8 cellular contexts compared by ENCODE assay signal in the genomic region with DNA sequence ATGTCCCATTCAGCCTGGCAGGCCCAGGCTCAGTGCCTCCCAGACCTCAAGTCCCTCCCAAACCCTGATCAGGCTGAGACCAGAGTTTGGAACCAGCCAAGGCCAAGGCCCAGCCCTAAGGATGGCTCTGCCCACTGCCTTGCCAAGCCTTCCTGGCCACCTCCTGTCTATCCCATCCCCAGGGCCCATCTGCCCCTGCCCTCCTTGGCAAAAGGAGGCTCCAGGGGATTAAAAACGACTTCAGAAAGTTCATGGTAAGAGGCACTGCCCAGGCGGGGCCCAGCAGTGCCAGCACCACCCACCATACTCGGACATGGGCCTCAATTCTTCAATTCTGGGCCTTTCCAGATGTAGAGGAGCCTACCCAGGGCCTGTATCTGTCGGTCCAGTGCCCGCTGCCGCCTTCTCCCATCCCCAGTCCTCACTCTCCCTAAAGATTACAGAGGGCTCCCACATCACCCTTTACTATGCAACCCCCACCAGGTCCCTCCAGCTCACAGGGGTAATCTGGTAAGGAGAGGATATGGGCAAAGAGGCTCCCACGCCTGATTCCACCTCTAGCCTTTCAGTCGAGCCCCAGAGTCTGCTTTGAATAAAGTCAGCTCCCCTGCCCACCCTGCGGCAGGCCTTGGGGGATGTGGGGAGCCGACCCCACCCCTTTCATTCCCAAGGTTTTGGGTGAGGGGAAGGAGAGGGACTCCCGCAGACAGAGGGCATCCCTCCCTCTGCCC. TPM values are rescaled to one million over a fixed set of nuclear protein-coding genes. Genes with fewer than 3 reads are reported as not detected.
DNase-seq lines count a peak whose midpoint lies in the region; TF ChIP-seq lines count a peak whose summit lies in the region.

No MANE protein-coding gene starts in this region.

- peak overlapping the region; percentile 70 for H3K4me3 ChIP-seq in lower leg skin (ENCODE audit: low read depth, poor library complexity, severe bottlenecking)
- H3K4me3 ChIP-seq in tibial nerve, result peak overlapping the region; percentile 57 to 93 (median 80)

- H3K9me3 Mint-ChIP-seq in T-helper 2 cell treated with Interferon-gamma antibody and Interleukin-4, amounts not matched to agents 5 μg/mL and 100 μg/mL, for 36 hours, result no peaks in the 10 kb centered on the region

- 9 to 17% methylated on average over 11 of the region's 11 CpGs for WGBS in lower leg skin, 2 donors
- 2 to 10% methylated on average over 11 of the region's 11 CpGs for WGBS in tibial nerve, 2 donors

- no peak overlapping the region for H3K27ac Mint-ChIP-seq in T-helper 2 cell treated with Interferon-gamma antibody and Interleukin-4, amounts not matched to agents 5 μg/mL and 100 μg/mL, for 36 hours

- intact Hi-C loops in lower leg skin (cut with DNase I; ENCODE audit: low total_unique reads), result no loop called here

- no peak for TF ChIP-seq EP300 in tibial nerve (IDR thresholded peaks at IDR 0.05)

- H3K36me3 ChIP-seq in tibial nerve, result peaks cover 0 to 3% (median 0%) of the 10 kb centered on the region in 3 donors

- peak overlapping the region; percentile 29 for H3K27ac ChIP-seq in cingulate gyrus (ENCODE audit: low read depth, low read length)
- H3K27ac ChIP-seq in tibial nerve, result peak overlapping the region; percentile 55 to 93 (median 90)

- peaks cover 0 to 58% (median 22%) of the 10 kb centered on the region in 4 donors for H3K4me1 ChIP-seq in tibial nerve

- DNase-seq in T-helper 2 cell treated with Interferon-gamma antibody and Interleukin-4, amounts not matched to agents 5 μg/mL and 100 μg/mL, for 36 hours (ENCODE audit: low spot score), result no peak
- no peak for DNase-seq in T-helper 2 cell
- no peak for DNase-seq in lower leg skin (ENCODE audit: low spot score in 2 of 2)
- no peak for DNase-seq in tibial nerve (ENCODE audit: low spot score in 2 of 2)
- DNase-seq in activated CD4-positive, alpha-beta T cell treated with anti-CD3 and anti-CD28 coated beads, Interleukin-2, amount 50 U/mL, for 4 hours, result no peak
- no peak for DNase-seq in NCI-H2029 (lab: John Stamatoyannopoulos, UW)
- no peak for DNase-seq in SIG-M5 treated with dmso at 0.1 percent for 504 hours (lab: John Stamatoyannopoulos, UW; ENCODE audit: unreplicated experiment)

- peak overlapping the region; percentile 32 for H3K4me3 Mint-ChIP-seq in T-helper 2 cell treated with Interferon-gamma antibody and Interleukin-4, amounts not matched to agents 5 μg/mL and 100 μg/mL, for 36 hours

- peaks cover 57% of the 10 kb centered on the region for H3K27me3 Mint-ChIP-seq in T-helper 2 cell treated with Interferon-gamma antibody and Interleukin-4, amounts not matched to agents 5 μg/mL and 100 μg/mL, for 36 hours (ENCODE audit: low read depth)

- H3K27me3 ChIP-seq in tibial nerve, result no peaks in the 10 kb centered on the region

- no peaks in the 10 kb centered on the region for H3K36me3 Mint-ChIP-seq in T-helper 2 cell treated with Interferon-gamma antibody and Interleukin-4, amounts not matched to agents 5 μg/mL and 100 μg/mL, for 36 hours (ENCODE audit: low read depth)

- peaks cover 3% of the 10 kb centered on the region for H3K4me1 Mint-ChIP-seq in T-helper 2 cell treated with Interferon-gamma antibody and Interleukin-4, amounts not matched to agents 5 μg/mL and 100 μg/mL, for 36 hours (ENCODE audit: low read depth)

- TF ChIP-seq POLR2A in lower leg skin (IDR thresholded peaks at IDR 0.05) (no peak), tibial nerve (IDR thresholded peaks at IDR 0.05) (no peak)

- TF ChIP-seq CTCF in lower leg skin (IDR thresholded peaks at IDR 0.05) (no peak), tibial nerve (IDR thresholded peaks at IDR 0.05) (no peak)

- H3K9me3 ChIP-seq in tibial nerve, result no peaks in the 10 kb centered on the region

RNA-seq across cellular contexts. Expression of gene ADCY6, which starts 0.9 kb away (rescaled TPM):
- total RNA-seq in lower leg skin (10 to 100 TPM; 17.2 to 22.8 (median 20.2) TPM), tibial nerve (10 to 100 TPM; 53.3 to 74.7 (median 57.1) TPM)

RNA-seq across cellular contexts. Expression of gene CACNB3, which starts 30.3 kb away (rescaled TPM):
- total RNA-seq in lower leg skin (10 to 100 TPM in 1 of 4 donors, 1 to 10 TPM in 3; 8.4 to 15.3 (median 9.5) TPM), tibial nerve (10 to 100 TPM in 3 of 4 donors, 1 to 10 TPM in 1; 9.8 to 31.2 (median 20.7) TPM)
